ENCODE assay signal across 16 cellular contexts in genomic region chr10:102500621-102501149, GRCh38. TPM values are rescaled to one million over a fixed set of nuclear protein-coding genes. Genes with fewer than 3 reads are reported as not detected.
DNase-seq lines count a peak whose midpoint lies in the region; ATAC-seq, FAIRE-seq and TF ChIP-seq lines count a peak whose summit lies in the region.
"Had no signal": no experiment of that assay in that cellular context is flagged by ENCODE, and none has a peak within 500 bp of the region (broad histone marks: within the 10 kb centered on the region; RNA-seq: fewer than 3 reads in every experiment).

No MANE protein-coding gene starts in this region.

- no peak overlapping the region for H2AFZ ChIP-seq in keratinocyte (ENCODE audit: control insufficient read depth, low read length)

- peak overlapping the region; percentile 82 to 99 (median 97) for H3K4me3 ChIP-seq in keratinocyte (ENCODE audit: control insufficient read depth in 2 of 3, extremely low read depth in 1 of 3, insufficient read depth in 2 of 3, low read depth in 1 of 3, low read length in 3 of 3)

- TF ChIP-seq CTCF in RWPE1 (conservative IDR thresholded peaks at IDR 0.05; ENCODE audit: low read depth) (no peak), keratinocyte (optimal IDR thresholded peaks at IDR 0.05 in 1 of 3, IDR thresholded peaks at IDR 0.05 in 1 of 3, conservative IDR thresholded peaks at IDR 0.05 in 1 of 3; ENCODE audit: extremely low read depth in 1 of 3, insufficient read depth in 2 of 3, low read length in 3 of 3) (no peak)

- ATAC-seq in activated CD4-positive, alpha-beta T cell treated with anti-CD3 and anti-CD28 coated beads for 36 hours, result no peak
- ATAC-seq in stimulated activated naive B cell treated with anti-CD40 and anti-IgM and Interleukin-4, amounts not matched to agents 10 μg/mL and 1 μg/mL and 100 μg/mL, for 72 hours (replicated peaks), result no peak
- ATAC-seq: foreskin keratinocyte had no signal

- no peaks in the 10 kb centered on the region for H3K27me3 Mint-ChIP-seq in activated CD4-positive, alpha-beta T cell treated with anti-CD3 and anti-CD28 coated beads for 36 hours
- H3K27me3 Mint-ChIP-seq in stimulated activated naive B cell treated with anti-CD40 and anti-IgM and Interleukin-4, amounts not matched to agents 10 μg/mL and 1 μg/mL and 100 μg/mL, for 72 hours, result no peaks in the 10 kb centered on the region
- H3K27me3 Mint-ChIP-seq in activated CD4-positive, alpha-beta memory T cell treated with anti-CD3 and anti-CD28 coated beads, Interleukin-2, amount 10 ng/mL, durations not matched to agents 7 days and 5 days, result no peaks in the 10 kb centered on the region
- H3K27me3 Mint-ChIP-seq: activated naive CD8-positive, alpha-beta T cell treated with anti-CD3 and anti-CD28 coated beads for 36 hours had no signal

- no peak for DNase-seq in activated CD4-positive, alpha-beta T cell treated with anti-CD3 and anti-CD28 coated beads for 36 hours
- DNase-seq in activated CD4-positive, alpha-beta T cell treated with anti-CD3 and anti-CD28 coated beads for 4 hours, result no peak
- DNase-seq in RWPE1 (ENCODE audit: low spot score) (no peak), keratinocyte (ENCODE audit: low read depth, low spot score) (no peak), H54 (ENCODE audit: insufficient read length, low spot score) (no peak), NCI-H1105 (lab: John Stamatoyannopoulos, UW) (no peak)
- DNase-seq in stimulated activated naive B cell treated with anti-CD40 and anti-IgM and Interleukin-4, amounts not matched to agents 10 μg/mL and 1 μg/mL and 100 μg/mL, for 72 hours, result no peak
- DNase-seq in activated CD4-positive, alpha-beta memory T cell treated with anti-CD3 and anti-CD28 coated beads, Interleukin-2, amount 10 ng/mL, durations not matched to agents 7 days and 5 days, result no peak
- DNase-seq: activated naive CD8-positive, alpha-beta T cell treated with anti-CD3 and anti-CD28 coated beads for 36 hours; foreskin keratinocyte; H7; NCI-H2171; T-helper 9 cell had no signal

- CTCF ChIA-PET in activated CD4-positive, alpha-beta T cell treated with anti-CD3 and anti-CD28 coated beads for 36 hours (lab: Charles Lee), result interaction anchor here (0.8 to 10.3 kb wide), 7 partner anchors 9 to 270 kb away, joined by 3 to 105 read pairs (median 3); no protein-coding TSS in a partner anchor
- CTCF ChIA-PET in RWPE1 (lab: Yijun Ruan, JAX), result interaction anchor here (0.7 to 1.5 kb wide), 2 partner anchors 24 to 83 kb away, joined by 5 to 7 read pairs; no protein-coding TSS in a partner anchor
- CTCF ChIA-PET in activated CD4-positive, alpha-beta memory T cell treated with anti-CD3 and anti-CD28 coated beads, Interleukin-2, amount 10 ng/mL, durations not matched to agents 7 days and 5 days (lab: Charles Lee), result interaction anchor here (0.6 to 8.7 kb wide), 5 partner anchors 82 to 215 kb away, joined by 3 to 120 read pairs (median 3); no protein-coding TSS in a partner anchor

- peaks cover 3% of the 10 kb centered on the region for H3K9me1 ChIP-seq in keratinocyte (ENCODE audit: control insufficient read depth, extremely low read depth, insufficient read depth, low read length)

- peak overlapping the region; percentile 19 for H3K27ac Mint-ChIP-seq in activated CD4-positive, alpha-beta T cell treated with anti-CD3 and anti-CD28 coated beads for 36 hours
- peak overlapping the region; percentile 5 for H3K27ac Mint-ChIP-seq in stimulated activated naive B cell treated with anti-CD40 and anti-IgM and Interleukin-4, amounts not matched to agents 10 μg/mL and 1 μg/mL and 100 μg/mL, for 72 hours
- H3K27ac Mint-ChIP-seq in activated CD4-positive, alpha-beta memory T cell treated with anti-CD3 and anti-CD28 coated beads, Interleukin-2, amount 10 ng/mL, durations not matched to agents 7 days and 5 days, result no peak overlapping the region
- H3K27ac Mint-ChIP-seq: activated naive CD8-positive, alpha-beta T cell treated with anti-CD3 and anti-CD28 coated beads for 36 hours had no signal

- no peak for TF ChIP-seq POLR2A in H54 (IDR thresholded peaks at IDR 0.05; ENCODE audit: low read depth, low read length)

- H3K9me3 ChIP-seq in keratinocyte (ENCODE audit: control insufficient read depth, low read depth, low read length), result no peaks in the 10 kb centered on the region
- H3K9me3 ChIP-seq: ovary had no signal

- H3K4me1 Mint-ChIP-seq in activated CD4-positive, alpha-beta T cell treated with anti-CD3 and anti-CD28 coated beads for 36 hours, result peaks cover 28% of the 10 kb centered on the region
- H3K4me1 Mint-ChIP-seq in stimulated activated naive B cell treated with anti-CD40 and anti-IgM and Interleukin-4, amounts not matched to agents 10 μg/mL and 1 μg/mL and 100 μg/mL, for 72 hours, result peaks cover 13 to 36% of the 10 kb centered on the region in 2 donors
- peaks cover 30% of the 10 kb centered on the region for H3K4me1 Mint-ChIP-seq in activated CD4-positive, alpha-beta memory T cell treated with anti-CD3 and anti-CD28 coated beads, Interleukin-2, amount 10 ng/mL, durations not matched to agents 7 days and 5 days

- H4K20me1 ChIP-seq in keratinocyte (ENCODE audit: control insufficient read depth, extremely low read depth, insufficient read depth, low read length), result peaks cover 16% of the 10 kb centered on the region

- POLR2A ChIA-PET in activated CD4-positive, alpha-beta T cell treated with anti-CD3 and anti-CD28 coated beads for 36 hours (lab: Charles Lee), result interaction anchor here (0.8 kb wide), 1 partner anchor 152 kb away, joined by 4 read pairs; no protein-coding TSS in a partner anchor
- POLR2A ChIA-PET in RWPE1 (lab: Yijun Ruan, JAX; ENCODE audit: low non-redundant PET), result no interaction called here
- POLR2A ChIA-PET in activated CD4-positive, alpha-beta memory T cell treated with anti-CD3 and anti-CD28 coated beads, Interleukin-2, amount 10 ng/mL, durations not matched to agents 7 days and 5 days (lab: Charles Lee), result interaction anchor here (1.0 to 5.5 kb wide), 4 partner anchors 22 to 145 kb away, joined by 3 to 32 read pairs (median 12); partner anchors contain the start of genes C10orf95 and TRIM8

- peaks cover 0 to 3% of the 10 kb centered on the region in 2 experiments for H3K36me3 ChIP-seq in keratinocyte (ENCODE audit: control insufficient read depth in 2 of 2, extremely low read depth in 1 of 2, insufficient read depth in 2 of 2, low read length in 2 of 2)
- H3K36me3 ChIP-seq: ovary had no signal

- dilution Hi-C loops in keratinocyte (cut with MboI; ENCODE audit: extremely low pct_ligation_motif_present, low sequenced_read_pairs), result loop anchor here (10.0 kb wide), 1 partner anchor 74 kb away; no protein-coding TSS in a partner anchor

- H3K4me1 ChIP-seq in keratinocyte (ENCODE audit: control insufficient read depth, extremely low read depth, insufficient read depth, low read length), result peaks cover 21% of the 10 kb centered on the region

- peak overlapping the region; percentile 96 for H3K9ac ChIP-seq in keratinocyte (ENCODE audit: control insufficient read depth, extremely low read depth, insufficient read depth, low read length)

- H3K27ac ChIP-seq in RWPE1, result peak overlapping the region; percentile 55
- H3K27ac ChIP-seq in keratinocyte (ENCODE audit: control insufficient read depth, insufficient read depth, low read length), result no peak overlapping the region

- peaks cover 73% of the 10 kb centered on the region for H3K79me2 ChIP-seq in keratinocyte (ENCODE audit: control insufficient read depth, insufficient read depth, low read length)

- no peaks in the 10 kb centered on the region for H3K27me3 ChIP-seq in keratinocyte (ENCODE audit: control insufficient read depth, extremely low read depth, insufficient read depth, low read length)
- H3K27me3 ChIP-seq: foreskin keratinocyte, ovary had no signal

- no peak overlapping the region for H3K4me3 Mint-ChIP-seq in activated CD4-positive, alpha-beta T cell treated with anti-CD3 and anti-CD28 coated beads for 36 hours
- H3K4me3 Mint-ChIP-seq in stimulated activated naive B cell treated with anti-CD40 and anti-IgM and Interleukin-4, amounts not matched to agents 10 μg/mL and 1 μg/mL and 100 μg/mL, for 72 hours, result no peak overlapping the region
- no peak overlapping the region for H3K4me3 Mint-ChIP-seq in activated CD4-positive, alpha-beta memory T cell treated with anti-CD3 and anti-CD28 coated beads, Interleukin-2, amount 10 ng/mL, durations not matched to agents 7 days and 5 days
- H3K4me3 Mint-ChIP-seq: activated naive CD8-positive, alpha-beta T cell treated with anti-CD3 and anti-CD28 coated beads for 36 hours had no signal

- intact Hi-C loops in activated CD4-positive, alpha-beta T cell treated with anti-CD3 and anti-CD28 coated beads for 36 hours (cut with DNase I, micrococcal nuclease), result loop anchor here in 1 of 2 experiments (5.0 kb wide), 2 partner anchors 383 to 1417 kb away; partner anchors contain the start of gene STN1

- peak overlapping the region; percentile 95 for H3K4me2 ChIP-seq in keratinocyte (ENCODE audit: control insufficient read depth, extremely low read depth, insufficient read depth, low read depth, low read length)

- no peaks in the 10 kb centered on the region for H3K9me3 Mint-ChIP-seq in activated CD4-positive, alpha-beta T cell treated with anti-CD3 and anti-CD28 coated beads for 36 hours (ENCODE audit: low read depth)
- no peaks in the 10 kb centered on the region for H3K9me3 Mint-ChIP-seq in stimulated activated naive B cell treated with anti-CD40 and anti-IgM and Interleukin-4, amounts not matched to agents 10 μg/mL and 1 μg/mL and 100 μg/mL, for 72 hours
- no peaks in the 10 kb centered on the region for H3K9me3 Mint-ChIP-seq in activated CD4-positive, alpha-beta memory T cell treated with anti-CD3 and anti-CD28 coated beads, Interleukin-2, amount 10 ng/mL, durations not matched to agents 7 days and 5 days
- H3K9me3 Mint-ChIP-seq: activated naive CD8-positive, alpha-beta T cell treated with anti-CD3 and anti-CD28 coated beads for 36 hours had no signal

- FAIRE-seq in keratinocyte (lab: Jason Lieb, UNC), result no peak
- FAIRE-seq in H54 (lab: Jason Lieb, UNC), result no peak
- FAIRE-seq: A204.1 had no signal

- H3K36me3 Mint-ChIP-seq in activated CD4-positive, alpha-beta T cell treated with anti-CD3 and anti-CD28 coated beads for 36 hours (ENCODE audit: low read depth), result peaks cover 3% of the 10 kb centered on the region
- peaks cover 6 to 8% of the 10 kb centered on the region in 2 donors for H3K36me3 Mint-ChIP-seq in stimulated activated naive B cell treated with anti-CD40 and anti-IgM and Interleukin-4, amounts not matched to agents 10 μg/mL and 1 μg/mL and 100 μg/mL, for 72 hours
- H3K36me3 Mint-ChIP-seq in activated CD4-positive, alpha-beta memory T cell treated with anti-CD3 and anti-CD28 coated beads, Interleukin-2, amount 10 ng/mL, durations not matched to agents 7 days and 5 days (ENCODE audit: low read depth), result peaks cover 23% of the 10 kb centered on the region

RNA-seq across cellular contexts. Expression of gene ACTR1A, which starts 1.8 kb away (rescaled TPM):
- 10 to 100 TPM; 51.1 to 53.3 TPM for total RNA-seq in activated CD4-positive, alpha-beta T cell treated with anti-CD3 and anti-CD28 coated beads for 36 hours
- polyA plus RNA-seq in keratinocyte, result 160 to 229 TPM (median 162 TPM) in 3 replicates
- polyA plus RNA-seq in keratinocyte (2011; ENCODE audit: low read depth), result 21.8 TPM
- polyA plus RNA-seq in keratinocyte (2011; cell fraction: cytosol; rRNA removed), result 138 and 153 TPM in 2 replicates
- polyA plus RNA-seq in keratinocyte (2011; cell fraction: nucleus; rRNA removed), result 160 and 173 TPM in 2 replicates
- 64.3 and 139 TPM in 2 replicates for polyA plus RNA-seq in keratinocyte (2012; ENCODE audit: low replicate concordance)
- 163 to 238 TPM (median 196 TPM) in 3 replicates for polyA minus RNA-seq in keratinocyte
- polyA minus RNA-seq in keratinocyte (2011; cell fraction: cytosol; rRNA and poly(A)+ RNA removed), result 128 TPM
- 79.6 and 122 TPM in 2 replicates for polyA minus RNA-seq in keratinocyte (2011; cell fraction: nucleus; rRNA and poly(A)+ RNA removed)
- 10 to 100 TPM; 74.3 to 78.9 TPM for total RNA-seq in activated CD4-positive, alpha-beta memory T cell treated with anti-CD3 and anti-CD28 coated beads, Interleukin-2, amount 10 ng/mL, durations not matched to agents 7 days and 5 days

RNA-seq across cellular contexts. Expression of gene SUFU, which starts 3.1 kb away (rescaled TPM):
- total RNA-seq in activated CD4-positive, alpha-beta T cell treated with anti-CD3 and anti-CD28 coated beads for 36 hours, result 1 to 10 TPM; 8.4 to 9.5 TPM
- polyA plus RNA-seq in keratinocyte, result 3.7 to 6.8 TPM (median 4.8 TPM) in 3 replicates
- 2.8 TPM for polyA plus RNA-seq in keratinocyte (2011; ENCODE audit: low read depth)
- polyA plus RNA-seq in keratinocyte (2011; cell fraction: cytosol; rRNA removed), result 4.0 and 4.7 TPM in 2 replicates
- 11.6 and 15.0 TPM in 2 replicates for polyA plus RNA-seq in keratinocyte (2011; cell fraction: nucleus; rRNA removed)
- polyA plus RNA-seq in keratinocyte (2012; ENCODE audit: low replicate concordance), result 4.9 and 7.8 TPM in 2 replicates
- polyA minus RNA-seq in keratinocyte, result 8.8 to 17.2 TPM (median 11.0 TPM) in 3 replicates
- 7.5 TPM for polyA minus RNA-seq in keratinocyte (2011; cell fraction: cytosol; rRNA and poly(A)+ RNA removed)
- polyA minus RNA-seq in keratinocyte (2011; cell fraction: nucleus; rRNA and poly(A)+ RNA removed), result 9.6 and 14.9 TPM in 2 replicates
- total RNA-seq in activated CD4-positive, alpha-beta memory T cell treated with anti-CD3 and anti-CD28 coated beads, Interleukin-2, amount 10 ng/mL, durations not matched to agents 7 days and 5 days, result 10 to 100 TPM; 18.0 to 19.6 TPM

RNA-seq across cellular contexts. Expression of gene C10orf95, which starts 49.3 kb away (rescaled TPM):
- total RNA-seq in activated CD4-positive, alpha-beta T cell treated with anti-CD3 and anti-CD28 coated beads for 36 hours, result under 1 TPM; 0.27 to 0.32 TPM
- 0.60 to 0.81 TPM (median 0.63 TPM) in 3 replicates for polyA plus RNA-seq in keratinocyte
- polyA plus RNA-seq in keratinocyte (2011; ENCODE audit: low read depth), result 0.24 TPM
- polyA plus RNA-seq in keratinocyte (2011; cell fraction: cytosol; rRNA removed), result 0.43 and 0.78 TPM in 2 replicates
- 0.27 and 0.52 TPM in 2 replicates for polyA plus RNA-seq in keratinocyte (2011; cell fraction: nucleus; rRNA removed)
- 0.83 and 2.1 TPM in 2 replicates for polyA plus RNA-seq in keratinocyte (2012; ENCODE audit: low replicate concordance)
- 0.26 to 0.99 TPM (median 0.43 TPM) in 3 replicates for polyA minus RNA-seq in keratinocyte
- not detected for polyA minus RNA-seq in keratinocyte (2011; cell fraction: cytosol; rRNA and poly(A)+ RNA removed)
- polyA minus RNA-seq in keratinocyte (2011; cell fraction: nucleus; rRNA and poly(A)+ RNA removed), result 0.39 and 0.42 TPM in 2 replicates
- under 1 TPM in 1 of 2 experiments, not detected in 1; 0.33 TPM for total RNA-seq in activated CD4-positive, alpha-beta memory T cell treated with anti-CD3 and anti-CD28 coated beads, Interleukin-2, amount 10 ng/mL, durations not matched to agents 7 days and 5 days
- total RNA-seq: subcutaneous adipose tissue had no signal
